18 cellular contexts compared by ENCODE assay signal in genomic region chr7:136950331-136950730, GRCh38.
DNase-seq lines count a peak whose midpoint lies in the region; ATAC-seq and TF ChIP-seq lines count a peak whose summit lies in the region.
"Had no signal": no experiment of that assay in that cellular context is flagged by ENCODE, and none has a peak within 500 bp of the region (broad histone marks: within the 10 kb centered on the region; RNA-seq: fewer than 3 reads in every experiment).

No MANE protein-coding gene starts in this region.

- H3K79me1 ChIP-seq in trophoblast cell (ENCODE audit: low read length): peaks cover 2% of the 10 kb centered on the region

- H4K91ac ChIP-seq in trophoblast cell (ENCODE audit: low read depth, low read length): no peak overlapping the region

- peaks cover 4% of the 10 kb centered on the region for H3K9me3 Mint-ChIP-seq in activated naive CD4-positive, alpha-beta T cell treated with anti-CD3 and anti-CD28 coated beads for 36 hours
- H3K9me3 Mint-ChIP-seq: GM23338 had no signal

- no peak for ATAC-seq in omental fat pad (ENCODE audit: low FRiP score)
- ATAC-seq: CD8-positive, alpha-beta T cell; GM23338; HCT116 had no signal

- DNase-seq in EL (peak; percentile 38), RPMI7951 (ENCODE audit: low read depth) (peak; percentile 56), trophoblast cell (no peak), omental fat pad (ENCODE audit: low spot score) (no peak), OCI-M2 (lab: John Stamatoyannopoulos, UW; ENCODE audit: unreplicated experiment) (no peak)
- no peak for DNase-seq in activated naive CD4-positive, alpha-beta T cell treated with anti-CD3 and anti-CD28 coated beads for 36 hours
- DNase-seq: Caco-2; CD4-positive, CD25-positive, alpha-beta regulatory T cell; CD8-positive, alpha-beta T cell; DMS153; DND-41; GF-D8; H9 had no signal

- H2AK5ac ChIP-seq in trophoblast cell (ENCODE audit: low read length): no peak overlapping the region

- no peak overlapping the region for H2BK120ac ChIP-seq in trophoblast cell (ENCODE audit: insufficient read depth, low read length, poor library complexity)

- no peak overlapping the region for H2BK5ac ChIP-seq in trophoblast cell (ENCODE audit: low read depth, low read length, poor library complexity)

- WGBS in trophoblast cell (ENCODE audit: extremely low coverage, insufficient coverage, insufficient read length): no CpG with 5 or more reads among the region's 3 CpGs

- peaks cover 4 to 5% of the 10 kb centered on the region in 2 experiments for H3K4me1 ChIP-seq in trophoblast cell (ENCODE audit: control insufficient read depth in 1 of 2, insufficient read depth in 2 of 2, low read length in 2 of 2)
- H3K4me1 ChIP-seq: Caco-2 had no signal

- no peak overlapping the region for H3K27ac Mint-ChIP-seq in activated naive CD4-positive, alpha-beta T cell treated with anti-CD3 and anti-CD28 coated beads for 36 hours
- H3K27ac Mint-ChIP-seq: B cell; CD4-positive, CD25-positive, alpha-beta regulatory T cell; CD8-positive, alpha-beta T cell; GM23338; H9 had no signal

- no peaks in the 10 kb centered on the region for H3K4me1 Mint-ChIP-seq in activated naive CD4-positive, alpha-beta T cell treated with anti-CD3 and anti-CD28 coated beads for 36 hours (ENCODE audit: low read depth)
- H3K4me1 Mint-ChIP-seq: B cell; CD4-positive, CD25-positive, alpha-beta regulatory T cell; GM23338 had no signal

- CTCF ChIA-PET in activated naive CD4-positive, alpha-beta T cell treated with anti-CD3 and anti-CD28 coated beads for 36 hours (lab: Charles Lee): no interaction called here

- no peak overlapping the region for H3K4ac ChIP-seq in trophoblast cell (ENCODE audit: low read depth, low read length)

- H3K36me3 ChIP-seq in trophoblast cell (ENCODE audit: control insufficient read depth in 1 of 2, insufficient read depth in 2 of 2, low read length in 2 of 2): no peaks in the 10 kb centered on the region
- H3K36me3 ChIP-seq: BLaER1 had no signal

- H4K8ac ChIP-seq in trophoblast cell (ENCODE audit: low read depth, low read length): no peak overlapping the region

- no peak overlapping the region for H3K4me3 ChIP-seq in trophoblast cell (ENCODE audit: low read depth, low read length)
- H3K4me3 ChIP-seq: BLaER1, GM23338 had no signal

- no peak overlapping the region for H3K9ac ChIP-seq in trophoblast cell (ENCODE audit: low read length)
- H3K9ac ChIP-seq: BLaER1 had no signal

- no peak overlapping the region for H4K12ac ChIP-seq in trophoblast cell (ENCODE audit: low read depth, low read length)

- H3K23ac ChIP-seq in trophoblast cell (ENCODE audit: low read length): no peak overlapping the region

- H3K4me3 Mint-ChIP-seq in activated naive CD4-positive, alpha-beta T cell treated with anti-CD3 and anti-CD28 coated beads for 36 hours: no peak overlapping the region
- H3K4me3 Mint-ChIP-seq: B cell; CD4-positive, CD25-positive, alpha-beta regulatory T cell; CD8-positive, alpha-beta T cell; GM23338; H9 had no signal

- H3K27me3 Mint-ChIP-seq in activated naive CD4-positive, alpha-beta T cell treated with anti-CD3 and anti-CD28 coated beads for 36 hours (ENCODE audit: low read depth): no peaks in the 10 kb centered on the region
- H3K27me3 Mint-ChIP-seq: B cell; CD4-positive, CD25-positive, alpha-beta regulatory T cell had no signal

- peak overlapping the region; percentile 79 for H2BK12ac ChIP-seq in trophoblast cell (ENCODE audit: low read length)

- no peak overlapping the region for H3K4me2 ChIP-seq in trophoblast cell (ENCODE audit: low read length)
- H3K4me2 ChIP-seq: BLaER1, GM23338 had no signal

- no peak for TF ChIP-seq CTCF in omental fat pad (IDR thresholded peaks at IDR 0.05)

- no peaks in the 10 kb centered on the region for H3K79me2 ChIP-seq in trophoblast cell (ENCODE audit: control insufficient read depth, insufficient read depth, low read length, poor library complexity)

- no peaks in the 10 kb centered on the region for H3K36me3 Mint-ChIP-seq in activated naive CD4-positive, alpha-beta T cell treated with anti-CD3 and anti-CD28 coated beads for 36 hours (ENCODE audit: low read depth)
- H3K36me3 Mint-ChIP-seq: CD4-positive, CD25-positive, alpha-beta regulatory T cell; CD8-positive, alpha-beta T cell had no signal

- intact Hi-C loops in activated naive CD4-positive, alpha-beta T cell treated with anti-CD3 and anti-CD28 coated beads for 36 hours (cut with micrococcal nuclease): no loop called here

- H3K9me3 ChIP-seq in trophoblast cell (ENCODE audit: insufficient read depth, low read depth, low read length): no peaks in the 10 kb centered on the region
- H3K9me3 ChIP-seq: Caco-2 had no signal

- H3K27ac ChIP-seq in trophoblast cell (ENCODE audit: low read depth, low read length): no peak overlapping the region
- H3K27ac ChIP-seq: BLaER1, C4-2B had no signal

- H2AFZ ChIP-seq in trophoblast cell (ENCODE audit: insufficient read depth, low read length, poor library complexity): no peak overlapping the region
- H2AFZ ChIP-seq: GM23338 had no signal

- no peak overlapping the region for H3K14ac ChIP-seq in trophoblast cell (ENCODE audit: low read length)

- no peak overlapping the region for H3K18ac ChIP-seq in trophoblast cell (ENCODE audit: low read length)

- H3K27me3 ChIP-seq in trophoblast cell (ENCODE audit: insufficient read depth, low read length): no peaks in the 10 kb centered on the region
- H3K27me3 ChIP-seq: BLaER1 had no signal

Comparison
In these comparisons a context has a peak if more than half of its experiments do, and no peak if none do; other contexts are left out.
1. DNase-seq: peak in EL (single experiment) and RPMI7951 (single experiment); none in trophoblast cell (0 of 2), omental fat pad (single experiment), activated naive CD4-positive, alpha-beta T cell treated with anti-CD3 and anti-CD28 coated beads for 36 hours (single experiment) and OCI-M2 (single experiment).